Comparison of ENCODE assay signal across 14 cellular contexts in the genomic region with DNA sequence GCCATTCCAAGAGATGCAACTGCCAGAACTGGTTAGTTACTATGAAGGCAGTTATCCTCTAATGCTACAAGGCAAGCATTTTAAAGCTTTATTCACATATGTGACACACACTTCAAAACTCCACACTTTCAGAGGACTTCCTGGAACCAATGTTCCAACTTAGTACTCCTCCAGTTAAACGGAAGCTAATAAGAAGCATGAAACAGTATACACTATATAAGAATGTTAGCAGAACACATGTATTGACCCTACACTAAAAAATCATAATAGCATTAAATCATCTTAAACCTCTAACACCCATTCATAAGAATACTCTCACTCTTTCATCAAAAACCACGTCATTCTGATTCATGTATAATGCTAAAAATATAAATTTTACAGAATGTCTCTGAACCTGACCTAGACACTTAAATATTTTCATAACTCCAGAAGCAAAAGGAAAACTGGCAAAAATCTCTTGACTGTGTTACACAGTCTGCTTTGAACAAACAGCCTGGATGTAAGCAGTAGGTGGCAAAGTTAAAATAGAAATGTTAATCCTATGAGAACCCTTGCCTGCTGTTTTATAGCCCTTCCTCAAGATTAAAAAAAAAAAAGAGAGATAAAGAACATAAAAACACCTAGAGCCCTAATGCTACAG.
DNase-seq lines count a peak whose midpoint lies in the region; ATAC-seq and TF ChIP-seq lines count a peak whose summit lies in the region.
"Had no signal": no experiment of that assay in that cellular context is flagged by ENCODE, and none has a peak within 500 bp of the region (broad histone marks: within the 10 kb centered on the region; RNA-seq: fewer than 3 reads in every experiment).

No MANE protein-coding gene starts in this region.

- peak; percentile 39 for ATAC-seq in omental fat pad (ENCODE audit: low FRiP score)
- ATAC-seq in CD4-positive, alpha-beta T cell (ENCODE audit: poor library complexity): no peak
- ATAC-seq: esophagus mucosa had no signal

- intact Hi-C loops in spleen (cut with DNase I; ENCODE audit: low total_unique reads): no loop called here
- intact Hi-C loops in CD4-positive, alpha-beta T cell (cut with DNase I, micrococcal nuclease): no loop called here

- peaks cover 0 to 5% (median 0%) of the 10 kb centered on the region in 6 donors for H3K4me1 ChIP-seq in spleen

- H3K27ac Mint-ChIP-seq in CD4-positive, alpha-beta T cell: no peak overlapping the region
- H3K27ac Mint-ChIP-seq: naive B cell; T-helper 1 cell treated with Interleukin-12 subunit alpha and Interleukin-12 subunit beta and Interleukin-4 antibody, amounts not matched to agents 30 μg/mL and 1 μg/mL, for 36 hours had no signal

- H3K27me3 ChIP-seq in spleen (replicated peaks in 1 of 7): no peaks in the 10 kb centered on the region
- H3K27me3 ChIP-seq in CD4-positive, alpha-beta T cell (ENCODE audit: control insufficient read depth, insufficient read depth, low read length): no peaks in the 10 kb centered on the region

- 62 to 84% (median 67%) methylated on average over 2 of the region's 2 CpGs for WGBS in spleen, 5 donors

- H3K4me1 Mint-ChIP-seq in CD4-positive, alpha-beta T cell (ENCODE audit: low read depth): no peaks in the 10 kb centered on the region
- H3K4me1 Mint-ChIP-seq: naive B cell had no signal

- CTCF ChIA-PET in CD4-positive, alpha-beta T cell (lab: Charles Lee): no interaction called here

- H3K27me3 Mint-ChIP-seq in CD4-positive, alpha-beta T cell: no peaks in the 10 kb centered on the region

- H3K9me3 Mint-ChIP-seq in CD4-positive, alpha-beta T cell: peaks cover 2% of the 10 kb centered on the region
- H3K9me3 Mint-ChIP-seq: naive B cell; T-helper 1 cell treated with Interleukin-12 subunit alpha and Interleukin-12 subunit beta and Interleukin-4 antibody, amounts not matched to agents 30 μg/mL and 1 μg/mL, for 36 hours had no signal

- DNase-seq in AG10803 (ENCODE audit: low read depth) (peak; percentile 44), NCI-H82 treated with DMSO at 0.1 percent for 48 hours (lab: John Stamatoyannopoulos, UW; ENCODE audit: unreplicated experiment) (peak; percentile 27), dedifferentiated amniotic fluid mesenchymal stem cell (ENCODE audit: extremely low spot score) (peak; percentile 22), omental fat pad (ENCODE audit: low spot score) (no peak), HPDE6-E6E7 (ENCODE audit: extremely low spot score) (no peak), spleen (no peak)
- DNase-seq in activated naive CD4-positive, alpha-beta T cell (lab: John Stamatoyannopoulos, UW): no peak
- no peak for DNase-seq in CD4-positive, alpha-beta T cell
- DNase-seq: activated CD4-positive, alpha-beta T cell treated with anti-CD3 and anti-CD28 coated beads, Interleukin-2, amount 50 U/mL, for 4 hours; activated effector memory CD4-positive, alpha-beta T cell treated with Interleukin-2 at 50 U/mL for 16 hours; naive B cell; NCI-H2107 had no signal

- H3K27ac ChIP-seq in spleen: peak overlapping the region in 1 of 8 donors; percentile 26
- H3K27ac ChIP-seq in CD4-positive, alpha-beta T cell (ENCODE audit: low read depth, low read length): no peak overlapping the region

- POLR2A ChIA-PET in CD4-positive, alpha-beta T cell (lab: Charles Lee): no interaction called here

- no peak for TF ChIP-seq CTCF in AG10803 (conservative IDR thresholded peaks at IDR 0.05; ENCODE audit: low read length)
- TF ChIP-seq CTCF in omental fat pad (IDR thresholded peaks at IDR 0.05): no peak
- TF ChIP-seq CTCF in spleen (IDR thresholded peaks at IDR 0.05 in 8 of 11, conservative IDR thresholded peaks at IDR 0.05 in 3 of 11): no peak
- TF ChIP-seq CTCF in CD4-positive, alpha-beta T cell (IDR thresholded peaks at IDR 0.05): no peak

- no peaks in the 10 kb centered on the region for H3K36me3 Mint-ChIP-seq in CD4-positive, alpha-beta T cell (ENCODE audit: low read depth)
- H3K36me3 Mint-ChIP-seq: naive B cell had no signal

- TF ChIP-seq POLR2A in spleen (IDR thresholded peaks at IDR 0.05): no peak

- no peaks in the 10 kb centered on the region for H3K36me3 ChIP-seq in spleen

- H3K4me3 Mint-ChIP-seq in CD4-positive, alpha-beta T cell: no peak overlapping the region
- H3K4me3 Mint-ChIP-seq: naive B cell; T-helper 1 cell treated with Interleukin-12 subunit alpha and Interleukin-12 subunit beta and Interleukin-4 antibody, amounts not matched to agents 30 μg/mL and 1 μg/mL, for 36 hours had no signal

- H3K4me3 ChIP-seq in AG10803 (ENCODE audit: low read length) (no peak overlapping the region), spleen (no peak overlapping the region)

- H3K9me3 ChIP-seq in spleen: peaks cover 0 to 3% (median 0%) of the 10 kb centered on the region in 8 donors
- no peaks in the 10 kb centered on the region for H3K9me3 ChIP-seq in CD4-positive, alpha-beta T cell (ENCODE audit: control insufficient read depth, low read length)

Comparison
In these comparisons a context has a peak if more than half of its experiments do, and no peak if none do; other contexts are left out.
1. DNase-seq: peak in AG10803 (single experiment), NCI-H82 treated with DMSO at 0.1 percent for 48 hours (single experiment) and dedifferentiated amniotic fluid mesenchymal stem cell (single experiment); none in omental fat pad (single experiment), activated naive CD4-positive, alpha-beta T cell (0 of 4), HPDE6-E6E7 (single experiment), spleen (single experiment) and CD4-positive, alpha-beta T cell (0 of 10).